Comparison of ENCODE assay signal across 1 cellular context in genomic region chr2:36339819-36340218, GRCh38.
TF ChIP-seq lines count a peak whose summit lies in the region.

No MANE protein-coding gene starts in this region.

TF ChIP-seq in Ishikawa, 13 proteins besides CTCF, POLR2A, EP300 and RAD21:
- TF ChIP-seq REST (IDR thresholded peaks at IDR 0.05; ENCODE audit: low read depth) (no peak), NFIC (IDR thresholded peaks at IDR 0.05) (peak; percentile 74), TAF1 (IDR thresholded peaks at IDR 0.05; ENCODE audit: low read depth) (no peak), USF1 (IDR thresholded peaks at IDR 0.05) (no peak), TEAD4 (IDR thresholded peaks at IDR 0.05) (peak; percentile 88), MAX (IDR thresholded peaks at IDR 0.05) (peak; percentile 76), CEBPB (IDR thresholded peaks at IDR 0.05) (peak; percentile 65), CREB1 (IDR thresholded peaks at IDR 0.05; ENCODE audit: low read depth) (no peak)
